1 cellular context compared by ENCODE assay signal in genomic region chr12:106955377-106956047, GRCh38.
TF ChIP-seq lines count a peak whose summit lies in the region.

Gene TMEM263 (plus strand): TSS chr12:106955907. CDS start chr12:106967117, 11,210 bp downstream.

TF ChIP-seq in HepG2, 621 proteins besides CTCF, POLR2A, EP300 and RAD21 (continued from another document):
- no peak for TF ChIP-seq SP1 (IDR thresholded peaks at IDR 0.05)
- peak; percentile 67 for TF ChIP-seq SP1 (CRISPR knock-in tag; IDR thresholded peaks at IDR 0.05)
- TF ChIP-seq BORCS8-MEF2B (CRISPR knock-in tag; IDR thresholded peaks at IDR 0.05) = peak; percentile 79
- TF ChIP-seq ZNF34 (CRISPR knock-in tag; IDR thresholded peaks at IDR 0.05; ENCODE audit: borderline replicate concordance) = peak; percentile 58; the same call in 1 of the 2 replicates
- TF ChIP-seq TFDP2 (CRISPR knock-in tag; IDR thresholded peaks at IDR 0.05) = peak; percentile 95
- no peak for TF ChIP-seq KDM4B (CRISPR knock-in tag; IDR thresholded peaks at IDR 0.05)
- TF ChIP-seq PHF5A (CRISPR knock-in tag; IDR thresholded peaks at IDR 0.05; ENCODE audit: low read depth, unreplicated experiment) = peak; percentile 64
- peak; percentile 45 for TF ChIP-seq IKZF5 (CRISPR knock-in tag; IDR thresholded peaks at IDR 0.05)
- no peak for TF ChIP-seq JUN (CRISPR knock-in tag; IDR thresholded peaks at IDR 0.05)
- TF ChIP-seq ASH2L (IDR thresholded peaks at IDR 0.05; ENCODE audit: insufficient read length, low read depth, low read length) = peak; percentile 74
- no peak for TF ChIP-seq STAT6 (CRISPR knock-in tag; IDR thresholded peaks at IDR 0.05; ENCODE audit: borderline replicate concordance)
- TF ChIP-seq SMAD1 (CRISPR knock-in tag; IDR thresholded peaks at IDR 0.05; ENCODE audit: borderline replicate concordance, low read depth) = peak; percentile 60; the same call in 1 of the 2 replicates
- TF ChIP-seq TEAD3 (CRISPR knock-in tag; optimal IDR thresholded peaks at IDR 0.05; ENCODE audit: borderline replicate concordance) = no peak
- no peak for TF ChIP-seq NONO (IDR thresholded peaks at IDR 0.05)
- TF ChIP-seq NONO (CRISPR knock-in tag; conservative IDR thresholded peaks at IDR 0.05) = peak; percentile 61
- no peak for TF ChIP-seq MATR3 (CRISPR knock-in tag; IDR thresholded peaks at IDR 0.05)
- no peak for TF ChIP-seq ZNF513 (CRISPR knock-in tag; conservative IDR thresholded peaks at IDR 0.05)
- TF ChIP-seq ZNF576 (CRISPR knock-in tag; IDR thresholded peaks at IDR 0.05) = no peak
- peak; percentile 62; the same call in 1 of the 2 replicates for TF ChIP-seq ZNF557 (CRISPR knock-in tag; IDR thresholded peaks at IDR 0.05)
- peak; percentile 48; the same call in 1 of the 2 replicates for TF ChIP-seq GATA4 (IDR thresholded peaks at IDR 0.05; ENCODE audit: borderline replicate concordance, low read depth)
- peak; percentile 34; the same call in 1 of the 2 replicates for TF ChIP-seq LBX2 (CRISPR knock-in tag; IDR thresholded peaks at IDR 0.05; ENCODE audit: borderline replicate concordance)
- TF ChIP-seq ZNF780A (CRISPR knock-in tag; IDR thresholded peaks at IDR 0.05) = peak; percentile 55; the same call in 1 of the 2 replicates
- no peak for TF ChIP-seq SIX4 (CRISPR knock-in tag; IDR thresholded peaks at IDR 0.05)
- peak; percentile 61; the same call in 1 of the 2 replicates for TF ChIP-seq THAP9 (CRISPR knock-in tag; IDR thresholded peaks at IDR 0.05; ENCODE audit: borderline replicate concordance)
- TF ChIP-seq TEF (CRISPR knock-in tag; IDR thresholded peaks at IDR 0.05) = no peak
- TF ChIP-seq GTF2F1 (IDR thresholded peaks at IDR 0.05; ENCODE audit: low read length) = no peak
- no peak for TF ChIP-seq SRSF1 (optimal IDR thresholded peaks at IDR 0.05; ENCODE audit: low read depth, low read length)
- peak; percentile 32; the same call in 1 of the 2 replicates for TF ChIP-seq ZNF614 (CRISPR knock-in tag; IDR thresholded peaks at IDR 0.05; ENCODE audit: borderline replicate concordance)
- TF ChIP-seq ZNF766 (CRISPR knock-in tag; IDR thresholded peaks at IDR 0.05; ENCODE audit: borderline replicate concordance) = peak; percentile 46; the same call in 1 of the 2 replicates
- TF ChIP-seq ZNF644 (CRISPR knock-in tag; IDR thresholded peaks at IDR 0.05; ENCODE audit: low read depth) = no peak
- TF ChIP-seq ZNF574 (CRISPR knock-in tag; IDR thresholded peaks at IDR 0.05) = peak; percentile 56
- peak; percentile 63 for TF ChIP-seq FOXC1 (CRISPR knock-in tag; IDR thresholded peaks at IDR 0.05; ENCODE audit: borderline replicate concordance)
- TF ChIP-seq ZNF740 (CRISPR knock-in tag; IDR thresholded peaks at IDR 0.05) = 0 out of 2 replicates have a peak, but pooled peaks have one; percentile 65
- no peak; the same call in 1 of the 2 replicates for TF ChIP-seq ZNF160 (CRISPR knock-in tag; IDR thresholded peaks at IDR 0.05)
- TF ChIP-seq ZNF296 (CRISPR knock-in tag; conservative IDR thresholded peaks at IDR 0.05) = 0 out of 2 replicates have a peak, but pooled peaks have one; percentile 35
- no peak for TF ChIP-seq ZSCAN9 (CRISPR knock-in tag; IDR thresholded peaks at IDR 0.05; ENCODE audit: borderline replicate concordance)
- TF ChIP-seq ZBTB37 (CRISPR knock-in tag; IDR thresholded peaks at IDR 0.05) = no peak
- TF ChIP-seq ZNF30 (CRISPR knock-in tag; IDR thresholded peaks at IDR 0.05) = peak; percentile 89
- no peak for TF ChIP-seq CEBPG (CRISPR knock-in tag; IDR thresholded peaks at IDR 0.05)
- TF ChIP-seq ZBTB14 (CRISPR knock-in tag; IDR thresholded peaks at IDR 0.05) = peak; percentile 66
TF ChIP-seq in HepG2: peak in this region for 233.
